ENCODE assay signal across 20 cellular contexts in the genomic region with DNA sequence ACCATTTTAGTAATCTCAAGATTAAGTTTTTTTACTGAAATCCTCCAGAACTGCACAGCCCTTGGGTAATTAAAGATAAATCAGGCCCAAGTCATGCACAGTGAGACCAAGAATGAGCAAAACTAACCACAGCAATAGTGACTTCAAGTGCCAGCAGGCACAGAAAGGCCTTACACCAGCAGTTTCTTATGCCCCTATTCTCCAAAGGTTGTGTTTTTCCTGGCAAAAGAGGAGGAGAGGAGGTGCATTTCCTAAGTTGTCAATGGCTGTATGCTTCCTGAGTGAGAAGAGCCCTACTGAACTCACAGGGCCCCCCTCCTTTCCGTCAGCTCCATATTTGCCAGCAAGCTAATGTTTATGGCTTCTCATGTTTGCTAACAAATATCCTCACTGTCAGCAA.
A peak's percentile ranks its signal among the peaks of the same experiment; 100 is the strongest.
DNase-seq lines count a peak whose midpoint lies in the region; ATAC-seq and TF ChIP-seq lines count a peak whose summit lies in the region.
"Had no signal": no experiment of that assay in that cellular context is flagged by ENCODE, and none has a peak within 500 bp of the region (broad histone marks: within the 10 kb centered on the region; RNA-seq: fewer than 3 reads in every experiment).

No MANE protein-coding gene starts in this region.

- H3F3A ChIP-seq in GM23338 (replicated peaks; ENCODE audit: low read depth): no peaks in the 10 kb centered on the region

- DNase-seq in GM23338 (ENCODE audit: low spot score) (no peak), astrocyte of the spinal cord (ENCODE audit: low read depth, low spot score) (peak; percentile 36), hepatocyte (ENCODE audit: low spot score) (peak; percentile 14), smooth muscle cell of the brain vasculature (ENCODE audit: low read depth, low spot score) (peak; percentile 33), NCI-H146 (lab: John Stamatoyannopoulos, UW) (no peak), A172 (ENCODE audit: low spot score) (no peak), NCI-H2081 treated with DMSO at 0.1 percent for 48 hours (lab: John Stamatoyannopoulos, UW) (no peak)
- DNase-seq: activated CD4-positive, alpha-beta T cell treated with anti-CD3 and anti-CD28 coated beads for 36 hours; activated CD8-positive, alpha-beta memory T cell treated with anti-CD3 and anti-CD28 coated beads, Interleukin-2, amount 10 ng/mL, durations not matched to agents 7 days and 5 days; activated naive CD8-positive, alpha-beta T cell treated with anti-CD3 and anti-CD28 coated beads, Interleukin-2, amount 50 U/mL, for 24 hours; CD4-positive, alpha-beta memory T cell; DMS53; effector memory CD4-positive, alpha-beta T cell; naive B cell; NCI-H69; stimulated activated CD4-positive, alpha-beta T cell treated with anti-CD3 and anti-CD28 coated beads, Interleukin-4, amount 100 ng/mL, for 1 hour had no signal

- H3K27me3 ChIP-seq in GM23338 (ENCODE audit: insufficient read depth): no peaks in the 10 kb centered on the region
- no peaks in the 10 kb centered on the region for H3K27me3 ChIP-seq in hepatocyte

- no peaks in the 10 kb centered on the region for H3K9me3 ChIP-seq in hepatocyte (ENCODE audit: low read depth)
- H3K9me3 ChIP-seq: esophagus muscularis mucosa, HAP-1 had no signal

- in situ Hi-C loops in astrocyte of the spinal cord (cut with HindIII; ENCODE audit: low sequenced_read_pairs): no loop called here

- H3K9me2 ChIP-seq in GM23338 (ENCODE audit: insufficient read depth) (peaks cover 12% of the 10 kb centered on the region), hepatocyte (replicated peaks; ENCODE audit: insufficient read depth) (no peaks in the 10 kb centered on the region)

- H3K27me3 Mint-ChIP-seq in GM23338 (ENCODE audit: insufficient read depth, low read depth, poor library complexity): no peaks in the 10 kb centered on the region
- H3K27me3 Mint-ChIP-seq: activated CD4-positive, alpha-beta T cell treated with anti-CD3 and anti-CD28 coated beads for 36 hours; activated CD8-positive, alpha-beta memory T cell treated with anti-CD3 and anti-CD28 coated beads, Interleukin-2, amount 10 ng/mL, durations not matched to agents 7 days and 5 days; activated naive CD8-positive, alpha-beta T cell treated with anti-CD3 and anti-CD28 coated beads, Interleukin-2, amount 50 U/mL, for 24 hours; CD4-positive, alpha-beta memory T cell; naive B cell had no signal

- H3K9me3 Mint-ChIP-seq in GM23338: no peaks in the 10 kb centered on the region

- peaks cover 5% of the 10 kb centered on the region for H3K4me1 Mint-ChIP-seq in GM23338
- H3K4me1 Mint-ChIP-seq: activated CD4-positive, alpha-beta T cell treated with anti-CD3 and anti-CD28 coated beads for 36 hours; activated CD8-positive, alpha-beta memory T cell treated with anti-CD3 and anti-CD28 coated beads, Interleukin-2, amount 10 ng/mL, durations not matched to agents 7 days and 5 days; activated naive CD8-positive, alpha-beta T cell treated with anti-CD3 and anti-CD28 coated beads, Interleukin-2, amount 50 U/mL, for 24 hours; CD4-positive, alpha-beta memory T cell; naive B cell had no signal

- H3K36me3 ChIP-seq in GM23338 (ENCODE audit: insufficient read depth): no peaks in the 10 kb centered on the region
- no peaks in the 10 kb centered on the region for H3K36me3 ChIP-seq in hepatocyte (replicated peaks; ENCODE audit: insufficient read depth, low read depth)
- H3K36me3 ChIP-seq: esophagus muscularis mucosa, HAP-1 had no signal

- H3K27ac ChIP-seq in GM23338 (ENCODE audit: low read depth): no peak overlapping the region
- H3K27ac ChIP-seq in hepatocyte: peak overlapping the region; percentile 13
- H3K27ac ChIP-seq: esophagus muscularis mucosa had no signal

- ATAC-seq in GM23338 (no peak), HG02970 (IDR thresholded peaks at IDR 0.05; ENCODE audit: low FRiP score, unreplicated experiment) (no peak)
- ATAC-seq: activated CD4-positive, alpha-beta T cell treated with anti-CD3 and anti-CD28 coated beads for 36 hours; activated CD8-positive, alpha-beta memory T cell treated with anti-CD3 and anti-CD28 coated beads, Interleukin-2, amount 10 ng/mL, durations not matched to agents 7 days and 5 days; activated naive CD8-positive, alpha-beta T cell treated with anti-CD3 and anti-CD28 coated beads, Interleukin-2, amount 50 U/mL, for 24 hours; GM12878 had no signal

- no peak overlapping the region for H3K4me3 ChIP-seq in GM23338
- no peak overlapping the region for H3K4me3 ChIP-seq in astrocyte of the spinal cord (ENCODE audit: low read depth, low read length)
- no peak overlapping the region for H3K4me3 ChIP-seq in hepatocyte
- H3K4me3 ChIP-seq: esophagus muscularis mucosa, GM12878, HAP-1 had no signal

- 38% methylated on average over 1 of the region's 1 CpG for WGBS in hepatocyte (ENCODE audit: low lambda C conversion rate, missing lambda C conversion rate)

- H3K36me3 Mint-ChIP-seq in GM23338 (ENCODE audit: low read depth): peaks cover 4% of the 10 kb centered on the region; the same call in 1 of the 3 replicates
- H3K36me3 Mint-ChIP-seq: activated CD8-positive, alpha-beta memory T cell treated with anti-CD3 and anti-CD28 coated beads, Interleukin-2, amount 10 ng/mL, durations not matched to agents 7 days and 5 days; CD4-positive, alpha-beta memory T cell; naive B cell had no signal

- no peak overlapping the region for H3K4me2 ChIP-seq in GM23338
- no peak overlapping the region for H3K4me2 ChIP-seq in hepatocyte

- no peak for TF ChIP-seq CTCF in GM23338 (conservative IDR thresholded peaks at IDR 0.05; ENCODE audit: low read depth in 2 of 2)
- TF ChIP-seq CTCF in astrocyte of the spinal cord (IDR thresholded peaks at IDR 0.05; ENCODE audit: low read depth, low read length): no peak
- TF ChIP-seq CTCF in hepatocyte (IDR thresholded peaks at IDR 0.05; ENCODE audit: poor library complexity): no peak

- H2AFZ ChIP-seq in GM23338: peak overlapping the region; percentile 92
- H2AFZ ChIP-seq in hepatocyte: peak overlapping the region; percentile 4

- no peak overlapping the region for H3K4me3 Mint-ChIP-seq in GM23338
- H3K4me3 Mint-ChIP-seq: activated CD4-positive, alpha-beta T cell treated with anti-CD3 and anti-CD28 coated beads for 36 hours; activated CD8-positive, alpha-beta memory T cell treated with anti-CD3 and anti-CD28 coated beads, Interleukin-2, amount 10 ng/mL, durations not matched to agents 7 days and 5 days; activated naive CD8-positive, alpha-beta T cell treated with anti-CD3 and anti-CD28 coated beads, Interleukin-2, amount 50 U/mL, for 24 hours; CD4-positive, alpha-beta memory T cell; naive B cell had no signal

- no peaks in the 10 kb centered on the region for H3K4me1 ChIP-seq in GM23338 (ENCODE audit: insufficient read depth)
- H3K4me1 ChIP-seq in hepatocyte (ENCODE audit: insufficient read depth): peaks cover 12% of the 10 kb centered on the region
- H3K4me1 ChIP-seq: HAP-1 had no signal

- H4K20me1 ChIP-seq in GM23338 (replicated peaks; ENCODE audit: insufficient read depth) (no peaks in the 10 kb centered on the region), hepatocyte (ENCODE audit: insufficient read depth, poor library complexity, severe bottlenecking) (no peaks in the 10 kb centered on the region)

- H3K79me2 ChIP-seq in GM23338 (replicated peaks; ENCODE audit: insufficient read depth): no peaks in the 10 kb centered on the region
- H3K79me2 ChIP-seq in hepatocyte: no peaks in the 10 kb centered on the region

- no peak overlapping the region for H3K27ac Mint-ChIP-seq in GM23338
- H3K27ac Mint-ChIP-seq: activated CD4-positive, alpha-beta T cell treated with anti-CD3 and anti-CD28 coated beads for 36 hours; activated CD8-positive, alpha-beta memory T cell treated with anti-CD3 and anti-CD28 coated beads, Interleukin-2, amount 10 ng/mL, durations not matched to agents 7 days and 5 days; activated naive CD8-positive, alpha-beta T cell treated with anti-CD3 and anti-CD28 coated beads, Interleukin-2, amount 50 U/mL, for 24 hours; naive B cell had no signal

TF ChIP-seq in GM23338, 12 proteins besides CTCF, POLR2A, EP300 and RAD21 (continues in another document):
- TF ChIP-seq NANOG (IDR thresholded peaks at IDR 0.05; ENCODE audit: borderline replicate concordance) (no peak), ZNF114 (CRISPR knock-in tag; IDR thresholded peaks at IDR 0.05) (no peak), STAT1 (IDR thresholded peaks at IDR 0.05; ENCODE audit: unreplicated experiment) (no peak), CREB1 (CRISPR knock-in tag; IDR thresholded peaks at IDR 0.05; ENCODE audit: low read depth) (no peak)
- TF ChIP-seq, protein P1, sequence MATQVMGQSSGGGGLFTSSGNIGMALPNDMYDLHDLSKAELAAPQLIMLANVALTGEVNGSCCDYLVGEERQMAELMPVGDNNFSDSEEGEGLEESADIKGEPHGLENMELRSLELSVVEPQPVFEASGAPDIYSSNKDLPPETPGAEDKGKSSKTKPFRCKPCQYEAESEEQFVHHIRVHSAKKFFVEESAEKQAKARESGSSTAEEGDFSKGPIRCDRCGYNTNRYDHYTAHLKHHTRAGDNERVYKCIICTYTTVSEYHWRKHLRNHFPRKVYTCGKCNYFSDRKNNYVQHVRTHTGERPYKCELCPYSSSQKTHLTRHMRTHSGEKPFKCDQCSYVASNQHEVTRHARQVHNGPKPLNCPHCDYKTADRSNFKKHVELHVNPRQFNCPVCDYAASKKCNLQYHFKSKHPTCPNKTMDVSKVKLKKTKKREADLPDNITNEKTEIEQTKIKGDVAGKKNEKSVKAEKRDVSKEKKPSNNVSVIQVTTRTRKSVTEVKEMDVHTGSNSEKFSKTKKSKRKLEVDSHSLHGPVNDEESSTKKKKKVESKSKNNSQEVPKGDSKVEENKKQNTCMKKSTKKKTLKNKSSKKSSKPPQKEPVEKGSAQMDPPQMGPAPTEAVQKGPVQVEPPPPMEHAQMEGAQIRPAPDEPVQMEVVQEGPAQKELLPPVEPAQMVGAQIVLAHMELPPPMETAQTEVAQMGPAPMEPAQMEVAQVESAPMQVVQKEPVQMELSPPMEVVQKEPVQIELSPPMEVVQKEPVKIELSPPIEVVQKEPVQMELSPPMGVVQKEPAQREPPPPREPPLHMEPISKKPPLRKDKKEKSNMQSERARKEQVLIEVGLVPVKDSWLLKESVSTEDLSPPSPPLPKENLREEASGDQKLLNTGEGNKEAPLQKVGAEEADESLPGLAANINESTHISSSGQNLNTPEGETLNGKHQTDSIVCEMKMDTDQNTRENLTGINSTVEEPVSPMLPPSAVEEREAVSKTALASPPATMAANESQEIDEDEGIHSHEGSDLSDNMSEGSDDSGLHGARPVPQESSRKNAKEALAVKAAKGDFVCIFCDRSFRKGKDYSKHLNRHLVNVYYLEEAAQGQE (IDR thresholded peaks at IDR 0.05; ENCODE audit: unreplicated experiment): no peak
- TF ChIP-seq, protein P2, sequence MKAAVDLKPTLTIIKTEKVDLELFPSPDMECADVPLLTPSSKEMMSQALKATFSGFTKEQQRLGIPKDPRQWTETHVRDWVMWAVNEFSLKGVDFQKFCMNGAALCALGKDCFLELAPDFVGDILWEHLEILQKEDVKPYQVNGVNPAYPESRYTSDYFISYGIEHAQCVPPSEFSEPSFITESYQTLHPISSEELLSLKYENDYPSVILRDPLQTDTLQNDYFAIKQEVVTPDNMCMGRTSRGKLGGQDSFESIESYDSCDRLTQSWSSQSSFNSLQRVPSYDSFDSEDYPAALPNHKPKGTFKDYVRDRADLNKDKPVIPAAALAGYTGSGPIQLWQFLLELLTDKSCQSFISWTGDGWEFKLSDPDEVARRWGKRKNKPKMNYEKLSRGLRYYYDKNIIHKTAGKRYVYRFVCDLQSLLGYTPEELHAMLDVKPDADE (IDR thresholded peaks at IDR 0.05): no peak

Comparison
In these comparisons a context has a peak if more than half of its experiments do, and no peak if none do; other contexts are left out.
1. DNase-seq: peak in astrocyte of the spinal cord (single experiment), hepatocyte (single experiment) and smooth muscle cell of the brain vasculature (single experiment); none in GM23338 (single experiment), NCI-H146 (single experiment), A172 (single experiment) and NCI-H2081 treated with DMSO at 0.1 percent for 48 hours (single experiment).